1 cellular context compared by ENCODE assay signal in the genomic region with DNA sequence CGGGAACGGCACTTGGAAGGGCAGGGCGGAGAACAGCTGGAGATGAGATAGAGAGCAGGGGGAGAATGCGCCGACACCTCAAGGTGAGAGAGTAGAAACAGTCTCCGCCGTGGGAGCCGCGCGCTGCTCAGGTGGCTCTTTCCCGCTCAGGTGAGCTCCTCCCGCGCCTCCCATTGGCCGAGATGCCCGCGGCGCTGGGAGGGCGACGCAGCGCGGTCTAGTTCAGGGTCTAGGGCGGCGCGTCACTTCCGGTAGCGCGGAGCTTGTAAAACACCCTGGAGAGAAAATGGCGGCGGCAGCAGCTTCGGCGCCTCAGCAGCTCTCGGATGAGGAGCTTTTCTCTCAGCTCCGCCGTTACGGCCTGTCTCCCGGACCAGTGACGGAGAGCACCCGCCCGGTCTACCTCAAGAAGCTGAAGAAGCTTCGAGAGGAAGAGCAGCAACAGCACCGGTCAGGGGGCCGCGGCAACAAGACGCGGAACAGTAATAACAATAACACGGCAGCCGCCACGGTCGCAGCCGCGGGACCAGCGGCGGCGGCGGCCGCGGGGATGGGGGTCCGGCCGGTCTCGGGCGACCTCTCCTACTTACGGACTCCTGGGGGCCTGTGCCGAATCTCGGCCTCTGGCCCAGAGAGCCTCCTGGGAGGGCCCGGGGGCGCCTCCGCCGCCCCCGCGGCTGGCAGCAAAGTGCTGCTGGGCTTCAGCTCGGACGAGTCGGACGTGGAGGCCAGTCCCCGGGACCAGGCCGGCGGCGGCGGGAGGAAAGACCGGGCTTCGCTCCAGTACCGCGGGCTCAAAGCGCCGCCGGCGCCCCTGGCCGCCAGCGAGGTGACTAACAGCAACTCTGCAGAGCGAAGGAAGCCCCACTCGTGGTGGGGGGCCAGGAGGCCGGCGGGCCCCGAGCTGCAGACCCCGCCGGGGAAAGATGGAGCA.
TF ChIP-seq lines count a peak whose summit lies in the region.

A gene (plus strand): TSS at position 273 of the 934 bp plus-strand sequence. CDS start 14 bp downstream, at position 287.

TF ChIP-seq in HepG2, 621 proteins besides CTCF, POLR2A, EP300 and RAD21 (continued from another document and continues in another):
- TF ChIP-seq FOSL1 (CRISPR knock-in tag; IDR thresholded peaks at IDR 0.05; ENCODE audit: borderline replicate concordance) (peak; percentile 75; the same call in 1 of the 2 replicates), SRY (CRISPR knock-in tag; IDR thresholded peaks at IDR 0.05) (peak; percentile 99), ZNF484 (CRISPR knock-in tag; IDR thresholded peaks at IDR 0.05; ENCODE audit: borderline replicate concordance, low read depth) (peak; percentile 93; the same call in 1 of the 2 replicates), MTF2 (CRISPR knock-in tag; IDR thresholded peaks at IDR 0.05; ENCODE audit: borderline replicate concordance) (0 out of 2 replicates have a peak, but pooled peaks have one; percentile 12), HOXA5 (CRISPR knock-in tag; IDR thresholded peaks at IDR 0.05) (0 out of 2 replicates have a peak, but pooled peaks have one; percentile 91), ZNF644 (CRISPR knock-in tag; IDR thresholded peaks at IDR 0.05; ENCODE audit: low read depth) (no peak), CENPX (CRISPR knock-in tag; IDR thresholded peaks at IDR 0.05) (no peak), ARNT (IDR thresholded peaks at IDR 0.05) (no peak), TEAD3 (CRISPR knock-in tag; optimal IDR thresholded peaks at IDR 0.05; ENCODE audit: borderline replicate concordance) (peak; percentile 84), ZFX (CRISPR knock-in tag; IDR thresholded peaks at IDR 0.05; ENCODE audit: low read depth) (peak; percentile 77), ZNF839 (CRISPR knock-in tag; IDR thresholded peaks at IDR 0.05; ENCODE audit: borderline replicate concordance) (peak; percentile 94; the same call in 1 of the 2 replicates), NFIB (CRISPR knock-in tag; IDR thresholded peaks at IDR 0.05; ENCODE audit: borderline replicate concordance) (peak; percentile 99), ZNF782 (CRISPR knock-in tag; IDR thresholded peaks at IDR 0.05; ENCODE audit: borderline replicate concordance) (peak; percentile 100), RARA (CRISPR knock-in tag; IDR thresholded peaks at IDR 0.05) (peak; percentile 83), ZNF883 (CRISPR knock-in tag; IDR thresholded peaks at IDR 0.05; ENCODE audit: not compliant biosample characterization) (peak; percentile 100), ZNF496 (CRISPR knock-in tag; IDR thresholded peaks at IDR 0.05; ENCODE audit: insufficient replicate concordance) (peak; percentile 20), ETV5 (CRISPR knock-in tag; IDR thresholded peaks at IDR 0.05; ENCODE audit: borderline replicate concordance) (peak; percentile 85), FOXC1 (CRISPR knock-in tag; IDR thresholded peaks at IDR 0.05; ENCODE audit: borderline replicate concordance) (peak; percentile 100), SCMH1 (CRISPR knock-in tag; IDR thresholded peaks at IDR 0.05; ENCODE audit: borderline replicate concordance) (no peak; the same call in 1 of the 2 replicates), KLF15 (CRISPR knock-in tag; IDR thresholded peaks at IDR 0.05; ENCODE audit: borderline replicate concordance) (peak; percentile 99; the same call in 1 of the 2 replicates), ZNF256 (CRISPR knock-in tag; conservative IDR thresholded peaks at IDR 0.05) (peak; percentile 99), CREB1 (IDR thresholded peaks at IDR 0.05) (peak; percentile 92), CREB1 (CRISPR knock-in tag; IDR thresholded peaks at IDR 0.05) (peak; percentile 96), ZNF33A (CRISPR knock-in tag; IDR thresholded peaks at IDR 0.05; ENCODE audit: borderline replicate concordance) (no peak), REPIN1 (CRISPR knock-in tag; IDR thresholded peaks at IDR 0.05; ENCODE audit: borderline replicate concordance, low read depth) (peak; percentile 99), NR2F6 (IDR thresholded peaks at IDR 0.05) (no peak), NR2F6 (CRISPR knock-in tag; IDR thresholded peaks at IDR 0.05) (peak; percentile 77), ZNF180 (CRISPR knock-in tag; IDR thresholded peaks at IDR 0.05; ENCODE audit: borderline replicate concordance, low read depth) (no peak), ZNF720 (CRISPR knock-in tag; IDR thresholded peaks at IDR 0.05) (peak; percentile 91; the same call in 1 of the 2 replicates), ZBTB1 (CRISPR knock-in tag; IDR thresholded peaks at IDR 0.05; ENCODE audit: borderline replicate concordance) (peak; percentile 83; the same call in 1 of the 2 replicates)
- TF ChIP-seq, protein P1, sequence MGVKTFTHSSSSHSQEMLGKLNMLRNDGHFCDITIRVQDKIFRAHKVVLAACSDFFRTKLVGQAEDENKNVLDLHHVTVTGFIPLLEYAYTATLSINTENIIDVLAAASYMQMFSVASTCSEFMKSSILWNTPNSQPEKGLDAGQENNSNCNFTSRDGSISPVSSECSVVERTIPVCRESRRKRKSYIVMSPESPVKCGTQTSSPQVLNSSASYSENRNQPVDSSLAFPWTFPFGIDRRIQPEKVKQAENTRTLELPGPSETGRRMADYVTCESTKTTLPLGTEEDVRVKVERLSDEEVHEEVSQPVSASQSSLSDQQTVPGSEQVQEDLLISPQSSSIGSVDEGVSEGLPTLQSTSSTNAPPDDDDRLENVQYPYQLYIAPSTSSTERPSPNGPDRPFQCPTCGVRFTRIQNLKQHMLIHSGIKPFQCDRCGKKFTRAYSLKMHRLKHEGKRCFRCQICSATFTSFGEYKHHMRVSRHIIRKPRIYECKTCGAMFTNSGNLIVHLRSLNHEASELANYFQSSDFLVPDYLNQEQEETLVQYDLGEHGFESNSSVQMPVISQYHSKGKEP (CRISPR knock-in tag; IDR thresholded peaks at IDR 0.05) = peak; percentile 96; the same call in 1 of the 2 replicates
- TF ChIP-seq, protein P2, sequence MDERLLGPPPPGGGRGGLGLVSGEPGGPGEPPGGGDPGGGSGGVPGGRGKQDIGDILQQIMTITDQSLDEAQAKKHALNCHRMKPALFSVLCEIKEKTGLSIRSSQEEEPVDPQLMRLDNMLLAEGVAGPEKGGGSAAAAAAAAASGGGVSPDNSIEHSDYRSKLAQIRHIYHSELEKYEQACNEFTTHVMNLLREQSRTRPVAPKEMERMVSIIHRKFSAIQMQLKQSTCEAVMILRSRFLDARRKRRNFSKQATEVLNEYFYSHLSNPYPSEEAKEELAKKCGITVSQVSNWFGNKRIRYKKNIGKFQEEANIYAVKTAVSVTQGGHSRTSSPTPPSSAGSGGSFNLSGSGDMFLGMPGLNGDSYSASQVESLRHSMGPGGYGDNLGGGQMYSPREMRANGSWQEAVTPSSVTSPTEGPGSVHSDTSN (CRISPR knock-in tag; IDR thresholded peaks at IDR 0.05) = no peak
- TF ChIP-seq, protein P3, sequence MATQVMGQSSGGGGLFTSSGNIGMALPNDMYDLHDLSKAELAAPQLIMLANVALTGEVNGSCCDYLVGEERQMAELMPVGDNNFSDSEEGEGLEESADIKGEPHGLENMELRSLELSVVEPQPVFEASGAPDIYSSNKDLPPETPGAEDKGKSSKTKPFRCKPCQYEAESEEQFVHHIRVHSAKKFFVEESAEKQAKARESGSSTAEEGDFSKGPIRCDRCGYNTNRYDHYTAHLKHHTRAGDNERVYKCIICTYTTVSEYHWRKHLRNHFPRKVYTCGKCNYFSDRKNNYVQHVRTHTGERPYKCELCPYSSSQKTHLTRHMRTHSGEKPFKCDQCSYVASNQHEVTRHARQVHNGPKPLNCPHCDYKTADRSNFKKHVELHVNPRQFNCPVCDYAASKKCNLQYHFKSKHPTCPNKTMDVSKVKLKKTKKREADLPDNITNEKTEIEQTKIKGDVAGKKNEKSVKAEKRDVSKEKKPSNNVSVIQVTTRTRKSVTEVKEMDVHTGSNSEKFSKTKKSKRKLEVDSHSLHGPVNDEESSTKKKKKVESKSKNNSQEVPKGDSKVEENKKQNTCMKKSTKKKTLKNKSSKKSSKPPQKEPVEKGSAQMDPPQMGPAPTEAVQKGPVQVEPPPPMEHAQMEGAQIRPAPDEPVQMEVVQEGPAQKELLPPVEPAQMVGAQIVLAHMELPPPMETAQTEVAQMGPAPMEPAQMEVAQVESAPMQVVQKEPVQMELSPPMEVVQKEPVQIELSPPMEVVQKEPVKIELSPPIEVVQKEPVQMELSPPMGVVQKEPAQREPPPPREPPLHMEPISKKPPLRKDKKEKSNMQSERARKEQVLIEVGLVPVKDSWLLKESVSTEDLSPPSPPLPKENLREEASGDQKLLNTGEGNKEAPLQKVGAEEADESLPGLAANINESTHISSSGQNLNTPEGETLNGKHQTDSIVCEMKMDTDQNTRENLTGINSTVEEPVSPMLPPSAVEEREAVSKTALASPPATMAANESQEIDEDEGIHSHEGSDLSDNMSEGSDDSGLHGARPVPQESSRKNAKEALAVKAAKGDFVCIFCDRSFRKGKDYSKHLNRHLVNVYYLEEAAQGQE (IDR thresholded peaks at IDR 0.05; ENCODE audit: borderline replicate concordance in 1 of 2, low read depth in 1 of 2, low read length in 2 of 2) = no peak; a peak in 1 of 4 replicates
- TF ChIP-seq, protein P4, sequence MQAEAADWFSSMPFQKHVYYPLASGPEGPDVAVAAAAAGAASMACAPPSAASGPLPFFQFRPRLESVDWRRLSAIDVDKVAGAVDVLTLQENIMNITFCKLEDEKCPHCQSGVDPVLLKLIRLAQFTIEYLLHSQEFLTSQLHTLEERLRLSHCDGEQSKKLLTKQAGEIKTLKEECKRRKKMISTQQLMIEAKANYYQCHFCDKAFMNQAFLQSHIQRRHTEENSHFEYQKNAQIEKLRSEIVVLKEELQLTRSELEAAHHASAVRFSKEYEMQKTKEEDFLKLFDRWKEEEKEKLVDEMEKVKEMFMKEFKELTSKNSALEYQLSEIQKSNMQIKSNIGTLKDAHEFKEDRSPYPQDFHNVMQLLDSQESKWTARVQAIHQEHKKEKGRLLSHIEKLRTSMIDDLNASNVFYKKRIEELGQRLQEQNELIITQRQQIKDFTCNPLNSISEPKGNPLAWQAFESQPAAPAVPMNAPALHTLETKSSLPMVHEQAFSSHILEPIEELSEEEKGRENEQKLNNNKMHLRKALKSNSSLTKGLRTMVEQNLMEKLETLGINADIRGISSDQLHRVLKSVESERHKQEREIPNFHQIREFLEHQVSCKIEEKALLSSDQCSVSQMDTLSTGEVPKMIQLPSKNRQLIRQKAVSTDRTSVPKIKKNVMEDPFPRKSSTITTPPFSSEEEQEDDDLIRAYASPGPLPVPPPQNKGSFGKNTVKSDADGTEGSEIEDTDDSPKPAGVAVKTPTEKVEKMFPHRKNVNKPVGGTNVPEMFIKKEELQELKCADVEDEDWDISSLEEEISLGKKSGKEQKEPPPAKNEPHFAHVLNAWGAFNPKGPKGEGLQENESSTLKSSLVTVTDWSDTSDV (CRISPR knock-in tag; IDR thresholded peaks at IDR 0.05) = peak; percentile 100
- TF ChIP-seq, protein P5, sequence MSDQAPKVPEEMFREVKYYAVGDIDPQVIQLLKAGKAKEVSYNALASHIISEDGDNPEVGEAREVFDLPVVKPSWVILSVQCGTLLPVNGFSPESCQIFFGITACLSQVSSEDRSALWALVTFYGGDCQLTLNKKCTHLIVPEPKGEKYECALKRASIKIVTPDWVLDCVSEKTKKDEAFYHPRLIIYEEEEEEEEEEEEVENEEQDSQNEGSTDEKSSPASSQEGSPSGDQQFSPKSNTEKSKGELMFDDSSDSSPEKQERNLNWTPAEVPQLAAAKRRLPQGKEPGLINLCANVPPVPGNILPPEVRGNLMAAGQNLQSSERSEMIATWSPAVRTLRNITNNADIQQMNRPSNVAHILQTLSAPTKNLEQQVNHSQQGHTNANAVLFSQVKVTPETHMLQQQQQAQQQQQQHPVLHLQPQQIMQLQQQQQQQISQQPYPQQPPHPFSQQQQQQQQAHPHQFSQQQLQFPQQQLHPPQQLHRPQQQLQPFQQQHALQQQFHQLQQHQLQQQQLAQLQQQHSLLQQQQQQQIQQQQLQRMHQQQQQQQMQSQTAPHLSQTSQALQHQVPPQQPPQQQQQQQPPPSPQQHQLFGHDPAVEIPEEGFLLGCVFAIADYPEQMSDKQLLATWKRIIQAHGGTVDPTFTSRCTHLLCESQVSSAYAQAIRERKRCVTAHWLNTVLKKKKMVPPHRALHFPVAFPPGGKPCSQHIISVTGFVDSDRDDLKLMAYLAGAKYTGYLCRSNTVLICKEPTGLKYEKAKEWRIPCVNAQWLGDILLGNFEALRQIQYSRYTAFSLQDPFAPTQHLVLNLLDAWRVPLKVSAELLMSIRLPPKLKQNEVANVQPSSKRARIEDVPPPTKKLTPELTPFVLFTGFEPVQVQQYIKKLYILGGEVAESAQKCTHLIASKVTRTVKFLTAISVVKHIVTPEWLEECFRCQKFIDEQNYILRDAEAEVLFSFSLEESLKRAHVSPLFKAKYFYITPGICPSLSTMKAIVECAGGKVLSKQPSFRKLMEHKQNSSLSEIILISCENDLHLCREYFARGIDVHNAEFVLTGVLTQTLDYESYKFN (CRISPR knock-in tag; conservative IDR thresholded peaks at IDR 0.05) = peak; percentile 43
- TF ChIP-seq, protein P6, sequence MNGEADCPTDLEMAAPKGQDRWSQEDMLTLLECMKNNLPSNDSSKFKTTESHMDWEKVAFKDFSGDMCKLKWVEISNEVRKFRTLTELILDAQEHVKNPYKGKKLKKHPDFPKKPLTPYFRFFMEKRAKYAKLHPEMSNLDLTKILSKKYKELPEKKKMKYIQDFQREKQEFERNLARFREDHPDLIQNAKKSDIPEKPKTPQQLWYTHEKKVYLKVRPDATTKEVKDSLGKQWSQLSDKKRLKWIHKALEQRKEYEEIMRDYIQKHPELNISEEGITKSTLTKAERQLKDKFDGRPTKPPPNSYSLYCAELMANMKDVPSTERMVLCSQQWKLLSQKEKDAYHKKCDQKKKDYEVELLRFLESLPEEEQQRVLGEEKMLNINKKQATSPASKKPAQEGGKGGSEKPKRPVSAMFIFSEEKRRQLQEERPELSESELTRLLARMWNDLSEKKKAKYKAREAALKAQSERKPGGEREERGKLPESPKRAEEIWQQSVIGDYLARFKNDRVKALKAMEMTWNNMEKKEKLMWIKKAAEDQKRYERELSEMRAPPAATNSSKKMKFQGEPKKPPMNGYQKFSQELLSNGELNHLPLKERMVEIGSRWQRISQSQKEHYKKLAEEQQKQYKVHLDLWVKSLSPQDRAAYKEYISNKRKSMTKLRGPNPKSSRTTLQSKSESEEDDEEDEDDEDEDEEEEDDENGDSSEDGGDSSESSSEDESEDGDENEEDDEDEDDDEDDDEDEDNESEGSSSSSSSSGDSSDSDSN (CRISPR knock-in tag; IDR thresholded peaks at IDR 0.05) = peak; percentile 75
- TF ChIP-seq, protein P7, sequence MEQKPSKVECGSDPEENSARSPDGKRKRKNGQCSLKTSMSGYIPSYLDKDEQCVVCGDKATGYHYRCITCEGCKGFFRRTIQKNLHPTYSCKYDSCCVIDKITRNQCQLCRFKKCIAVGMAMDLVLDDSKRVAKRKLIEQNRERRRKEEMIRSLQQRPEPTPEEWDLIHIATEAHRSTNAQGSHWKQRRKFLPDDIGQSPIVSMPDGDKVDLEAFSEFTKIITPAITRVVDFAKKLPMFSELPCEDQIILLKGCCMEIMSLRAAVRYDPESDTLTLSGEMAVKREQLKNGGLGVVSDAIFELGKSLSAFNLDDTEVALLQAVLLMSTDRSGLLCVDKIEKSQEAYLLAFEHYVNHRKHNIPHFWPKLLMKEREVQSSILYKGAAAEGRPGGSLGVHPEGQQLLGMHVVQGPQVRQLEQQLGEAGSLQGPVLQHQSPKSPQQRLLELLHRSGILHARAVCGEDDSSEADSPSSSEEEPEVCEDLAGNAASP (CRISPR knock-in tag; IDR thresholded peaks at IDR 0.05; ENCODE audit: borderline replicate concordance) = peak; percentile 85; the same call in 1 of the 2 replicates
- TF ChIP-seq, protein P8, sequence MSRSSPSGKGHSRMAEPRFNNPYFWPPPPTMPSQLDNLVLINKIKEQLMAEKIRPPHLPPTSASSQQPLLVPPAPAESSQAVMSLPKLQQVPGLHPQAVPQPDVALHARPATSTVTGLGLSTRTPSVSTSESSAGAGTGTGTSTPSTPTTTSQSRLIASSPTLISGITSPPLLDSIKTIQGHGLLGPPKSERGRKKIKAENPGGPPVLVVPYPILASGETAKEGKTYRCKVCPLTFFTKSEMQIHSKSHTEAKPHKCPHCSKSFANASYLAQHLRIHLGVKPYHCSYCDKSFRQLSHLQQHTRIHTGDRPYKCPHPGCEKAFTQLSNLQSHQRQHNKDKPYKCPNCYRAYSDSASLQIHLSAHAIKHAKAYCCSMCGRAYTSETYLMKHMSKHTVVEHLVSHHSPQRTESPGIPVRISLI (CRISPR knock-in tag; IDR thresholded peaks at IDR 0.05; ENCODE audit: borderline replicate concordance) = peak; percentile 78; the same call in 1 of the 2 replicates
